ENCODE assay signal across 1 cellular context in the genomic region with DNA sequence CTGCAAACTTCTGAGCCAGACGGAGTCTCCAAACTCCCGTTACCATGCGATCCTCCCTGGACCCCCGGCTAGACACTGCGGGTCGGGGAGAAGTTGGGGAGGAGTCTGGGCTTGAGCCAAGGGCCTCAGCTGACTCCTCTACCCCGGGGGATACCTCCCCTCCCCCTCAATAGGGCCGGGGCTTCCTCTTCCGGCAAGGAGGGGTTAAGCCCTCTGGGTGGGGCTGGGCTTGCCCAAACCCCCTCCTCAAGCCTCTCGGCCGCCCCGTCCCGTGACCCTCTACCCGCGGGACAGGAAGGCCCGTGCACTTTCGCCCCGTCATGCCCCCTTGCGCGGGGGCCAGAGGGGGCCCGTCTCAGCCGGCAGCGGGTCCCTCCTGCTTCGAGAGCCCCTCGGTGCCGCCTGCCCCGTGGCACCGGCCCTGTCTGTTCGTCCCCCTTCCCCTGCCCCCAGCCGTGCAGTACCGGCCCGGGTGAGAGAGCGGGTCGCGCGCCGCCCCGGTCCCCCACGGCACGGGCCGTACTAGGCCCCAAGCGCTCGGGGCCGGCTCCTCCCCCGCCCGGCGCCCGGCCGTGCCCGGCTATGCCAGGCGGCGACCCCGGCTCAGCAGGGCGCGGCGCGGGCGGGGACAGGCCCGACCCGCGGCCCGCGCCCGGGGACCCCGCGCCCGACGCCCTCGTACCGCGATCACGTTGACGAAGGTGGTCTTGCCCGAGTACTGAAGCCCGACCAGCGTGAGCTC.
TF ChIP-seq lines count a peak whose summit lies in the region.

No MANE protein-coding gene starts in this region.

TF ChIP-seq in HEK293, 187 proteins besides CTCF, POLR2A, EP300 and RAD21 (continued from another document and continues in another):
- TF ChIP-seq, protein P1, sequence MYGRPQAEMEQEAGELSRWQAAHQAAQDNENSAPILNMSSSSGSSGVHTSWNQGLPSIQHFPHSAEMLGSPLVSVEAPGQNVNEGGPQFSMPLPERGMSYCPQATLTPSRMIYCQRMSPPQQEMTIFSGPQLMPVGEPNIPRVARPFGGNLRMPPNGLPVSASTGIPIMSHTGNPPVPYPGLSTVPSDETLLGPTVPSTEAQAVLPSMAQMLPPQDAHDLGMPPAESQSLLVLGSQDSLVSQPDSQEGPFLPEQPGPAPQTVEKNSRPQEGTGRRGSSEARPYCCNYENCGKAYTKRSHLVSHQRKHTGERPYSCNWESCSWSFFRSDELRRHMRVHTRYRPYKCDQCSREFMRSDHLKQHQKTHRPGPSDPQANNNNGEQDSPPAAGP (tag by site-specific recombination; IDR thresholded peaks at IDR 0.05), result no peak
- TF ChIP-seq HOXA7 (CRISPR knock-in tag; IDR thresholded peaks at IDR 0.05; ENCODE audit: borderline replicate concordance), result no peak
- TF ChIP-seq ZNF830 (tag by site-specific recombination; IDR thresholded peaks at IDR 0.05; ENCODE audit: low read depth), result no peak
- TF ChIP-seq ZNF521 (tag by site-specific recombination; IDR thresholded peaks at IDR 0.05), result no peak
- no peak for TF ChIP-seq ZNF426 (tag by site-specific recombination; IDR thresholded peaks at IDR 0.05)
- no peak for TF ChIP-seq ZNF600 (tag by site-specific recombination; IDR thresholded peaks at IDR 0.05)
- TF ChIP-seq, protein P2, sequence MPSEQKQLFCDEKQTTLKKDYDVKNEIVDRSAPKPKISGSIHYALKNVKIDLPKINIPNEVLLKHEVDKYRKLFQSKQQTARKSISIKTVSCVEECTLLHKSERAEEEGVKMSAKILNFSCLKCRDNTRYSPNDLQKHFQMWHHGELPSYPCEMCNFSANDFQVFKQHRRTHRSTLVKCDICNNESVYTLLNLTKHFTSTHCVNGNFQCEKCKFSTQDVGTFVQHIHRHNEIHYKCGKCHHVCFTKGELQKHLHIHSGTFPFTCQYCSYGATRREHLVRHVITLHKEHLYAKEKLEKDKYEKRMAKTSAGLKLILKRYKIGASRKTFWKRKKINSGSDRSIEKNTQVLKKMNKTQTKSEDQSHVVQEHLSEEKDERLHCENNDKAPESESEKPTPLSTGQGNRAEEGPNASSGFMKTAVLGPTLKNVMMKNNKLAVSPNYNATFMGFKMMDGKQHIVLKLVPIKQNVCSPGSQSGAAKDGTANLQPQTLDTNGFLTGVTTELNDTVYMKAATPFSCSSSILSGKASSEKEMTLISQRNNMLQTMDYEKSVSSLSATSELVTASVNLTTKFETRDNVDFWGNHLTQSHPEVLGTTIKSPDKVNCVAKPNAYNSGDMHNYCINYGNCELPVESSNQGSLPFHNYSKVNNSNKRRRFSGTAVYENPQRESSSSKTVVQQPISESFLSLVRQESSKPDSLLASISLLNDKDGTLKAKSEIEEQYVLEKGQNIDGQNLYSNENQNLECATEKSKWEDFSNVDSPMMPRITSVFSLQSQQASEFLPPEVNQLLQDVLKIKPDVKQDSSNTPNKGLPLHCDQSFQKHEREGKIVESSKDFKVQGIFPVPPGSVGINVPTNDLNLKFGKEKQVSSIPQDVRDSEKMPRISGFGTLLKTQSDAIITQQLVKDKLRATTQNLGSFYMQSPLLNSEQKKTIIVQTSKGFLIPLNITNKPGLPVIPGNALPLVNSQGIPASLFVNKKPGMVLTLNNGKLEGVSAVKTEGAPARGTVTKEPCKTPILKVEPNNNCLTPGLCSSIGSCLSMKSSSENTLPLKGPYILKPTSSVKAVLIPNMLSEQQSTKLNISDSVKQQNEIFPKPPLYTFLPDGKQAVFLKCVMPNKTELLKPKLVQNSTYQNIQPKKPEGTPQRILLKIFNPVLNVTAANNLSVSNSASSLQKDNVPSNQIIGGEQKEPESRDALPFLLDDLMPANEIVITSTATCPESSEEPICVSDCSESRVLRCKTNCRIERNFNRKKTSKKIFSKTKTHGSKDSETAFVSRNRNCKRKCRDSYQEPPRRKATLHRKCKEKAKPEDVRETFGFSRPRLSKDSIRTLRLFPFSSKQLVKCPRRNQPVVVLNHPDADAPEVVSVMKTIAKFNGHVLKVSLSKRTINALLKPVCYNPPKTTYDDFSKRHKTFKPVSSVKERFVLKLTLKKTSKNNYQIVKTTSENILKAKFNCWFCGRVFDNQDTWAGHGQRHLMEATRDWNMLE (tag by site-specific recombination; conservative IDR thresholded peaks at IDR 0.05; ENCODE audit: low read depth), result no peak
- TF ChIP-seq, protein P3, sequence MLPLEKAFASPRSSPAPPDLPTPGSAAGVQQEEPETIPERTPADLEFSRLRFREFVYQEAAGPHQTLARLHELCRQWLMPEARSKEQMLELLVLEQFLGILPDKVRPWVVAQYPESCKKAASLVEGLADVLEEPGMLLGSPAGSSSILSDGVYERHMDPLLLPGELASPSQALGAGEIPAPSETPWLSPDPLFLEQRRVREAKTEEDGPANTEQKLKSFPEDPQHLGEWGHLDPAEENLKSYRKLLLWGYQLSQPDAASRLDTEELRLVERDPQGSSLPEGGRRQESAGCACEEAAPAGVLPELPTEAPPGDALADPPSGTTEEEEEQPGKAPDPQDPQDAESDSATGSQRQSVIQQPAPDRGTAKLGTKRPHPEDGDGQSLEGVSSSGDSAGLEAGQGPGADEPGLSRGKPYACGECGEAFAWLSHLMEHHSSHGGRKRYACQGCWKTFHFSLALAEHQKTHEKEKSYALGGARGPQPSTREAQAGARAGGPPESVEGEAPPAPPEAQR (tag by site-specific recombination; IDR thresholded peaks at IDR 0.05), result no peak
- no peak for TF ChIP-seq ZNF843 (tag by site-specific recombination; IDR thresholded peaks at IDR 0.05)
- TF ChIP-seq YY2 (tag by site-specific recombination; IDR thresholded peaks at IDR 0.05), result no peak
- no peak for TF ChIP-seq ZNF837 (tag by site-specific recombination; IDR thresholded peaks at IDR 0.05)
- TF ChIP-seq ZNF701 (tag by site-specific recombination; IDR thresholded peaks at IDR 0.05), result no peak
- TF ChIP-seq ZFP3 (tag by site-specific recombination; IDR thresholded peaks at IDR 0.05; ENCODE audit: low read depth), result no peak
- TF ChIP-seq ZNF248 (tag by site-specific recombination; IDR thresholded peaks at IDR 0.05), result no peak
- no peak for TF ChIP-seq ZNF138 (tag by site-specific recombination; IDR thresholded peaks at IDR 0.05; ENCODE audit: borderline replicate concordance)
- TF ChIP-seq ZNF585B (tag by site-specific recombination; IDR thresholded peaks at IDR 0.05), result no peak
- no peak for TF ChIP-seq ZNF670 (tag by site-specific recombination; IDR thresholded peaks at IDR 0.05; ENCODE audit: low read depth)
- TF ChIP-seq, protein P4, sequence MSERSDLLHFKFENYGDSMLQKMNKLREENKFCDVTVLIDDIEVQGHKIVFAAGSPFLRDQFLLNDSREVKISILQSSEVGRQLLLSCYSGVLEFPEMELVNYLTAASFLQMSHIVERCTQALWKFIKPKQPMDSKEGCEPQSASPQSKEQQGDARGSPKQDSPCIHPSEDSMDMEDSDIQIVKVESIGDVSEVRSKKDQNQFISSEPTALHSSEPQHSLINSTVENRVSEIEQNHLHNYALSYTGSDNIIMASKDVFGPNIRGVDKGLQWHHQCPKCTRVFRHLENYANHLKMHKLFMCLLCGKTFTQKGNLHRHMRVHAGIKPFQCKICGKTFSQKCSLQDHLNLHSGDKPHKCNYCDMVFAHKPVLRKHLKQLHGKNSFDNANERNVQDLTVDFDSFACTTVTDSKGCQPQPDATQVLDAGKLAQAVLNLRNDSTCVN (tag by site-specific recombination; optimal IDR thresholded peaks at IDR 0.05), result no peak
- no peak for TF ChIP-seq RBAK (tag by site-specific recombination; IDR thresholded peaks at IDR 0.05)
- no peak for TF ChIP-seq ZNF664 (tag by site-specific recombination; IDR thresholded peaks at IDR 0.05)
- no peak for TF ChIP-seq ZNF391 (tag by site-specific recombination; IDR thresholded peaks at IDR 0.05; ENCODE audit: borderline replicate concordance, low read depth)
- TF ChIP-seq, protein P5, sequence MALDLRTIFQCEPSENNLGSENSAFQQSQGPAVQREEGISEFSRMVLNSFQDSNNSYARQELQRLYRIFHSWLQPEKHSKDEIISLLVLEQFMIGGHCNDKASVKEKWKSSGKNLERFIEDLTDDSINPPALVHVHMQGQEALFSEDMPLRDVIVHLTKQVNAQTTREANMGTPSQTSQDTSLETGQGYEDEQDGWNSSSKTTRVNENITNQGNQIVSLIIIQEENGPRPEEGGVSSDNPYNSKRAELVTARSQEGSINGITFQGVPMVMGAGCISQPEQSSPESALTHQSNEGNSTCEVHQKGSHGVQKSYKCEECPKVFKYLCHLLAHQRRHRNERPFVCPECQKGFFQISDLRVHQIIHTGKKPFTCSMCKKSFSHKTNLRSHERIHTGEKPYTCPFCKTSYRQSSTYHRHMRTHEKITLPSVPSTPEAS (tag by site-specific recombination; IDR thresholded peaks at IDR 0.05), result no peak
- TF ChIP-seq, protein P6, sequence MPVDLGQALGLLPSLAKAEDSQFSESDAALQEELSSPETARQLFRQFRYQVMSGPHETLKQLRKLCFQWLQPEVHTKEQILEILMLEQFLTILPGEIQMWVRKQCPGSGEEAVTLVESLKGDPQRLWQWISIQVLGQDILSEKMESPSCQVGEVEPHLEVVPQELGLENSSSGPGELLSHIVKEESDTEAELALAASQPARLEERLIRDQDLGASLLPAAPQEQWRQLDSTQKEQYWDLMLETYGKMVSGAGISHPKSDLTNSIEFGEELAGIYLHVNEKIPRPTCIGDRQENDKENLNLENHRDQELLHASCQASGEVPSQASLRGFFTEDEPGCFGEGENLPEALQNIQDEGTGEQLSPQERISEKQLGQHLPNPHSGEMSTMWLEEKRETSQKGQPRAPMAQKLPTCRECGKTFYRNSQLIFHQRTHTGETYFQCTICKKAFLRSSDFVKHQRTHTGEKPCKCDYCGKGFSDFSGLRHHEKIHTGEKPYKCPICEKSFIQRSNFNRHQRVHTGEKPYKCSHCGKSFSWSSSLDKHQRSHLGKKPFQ (tag by site-specific recombination; IDR thresholded peaks at IDR 0.05), result no peak
- TF ChIP-seq OVOL3 (tag by site-specific recombination; IDR thresholded peaks at IDR 0.05), result no peak
- no peak for TF ChIP-seq EGR2 (tag by site-specific recombination; IDR thresholded peaks at IDR 0.05; ENCODE audit: low read depth)
- TF ChIP-seq, protein P7, sequence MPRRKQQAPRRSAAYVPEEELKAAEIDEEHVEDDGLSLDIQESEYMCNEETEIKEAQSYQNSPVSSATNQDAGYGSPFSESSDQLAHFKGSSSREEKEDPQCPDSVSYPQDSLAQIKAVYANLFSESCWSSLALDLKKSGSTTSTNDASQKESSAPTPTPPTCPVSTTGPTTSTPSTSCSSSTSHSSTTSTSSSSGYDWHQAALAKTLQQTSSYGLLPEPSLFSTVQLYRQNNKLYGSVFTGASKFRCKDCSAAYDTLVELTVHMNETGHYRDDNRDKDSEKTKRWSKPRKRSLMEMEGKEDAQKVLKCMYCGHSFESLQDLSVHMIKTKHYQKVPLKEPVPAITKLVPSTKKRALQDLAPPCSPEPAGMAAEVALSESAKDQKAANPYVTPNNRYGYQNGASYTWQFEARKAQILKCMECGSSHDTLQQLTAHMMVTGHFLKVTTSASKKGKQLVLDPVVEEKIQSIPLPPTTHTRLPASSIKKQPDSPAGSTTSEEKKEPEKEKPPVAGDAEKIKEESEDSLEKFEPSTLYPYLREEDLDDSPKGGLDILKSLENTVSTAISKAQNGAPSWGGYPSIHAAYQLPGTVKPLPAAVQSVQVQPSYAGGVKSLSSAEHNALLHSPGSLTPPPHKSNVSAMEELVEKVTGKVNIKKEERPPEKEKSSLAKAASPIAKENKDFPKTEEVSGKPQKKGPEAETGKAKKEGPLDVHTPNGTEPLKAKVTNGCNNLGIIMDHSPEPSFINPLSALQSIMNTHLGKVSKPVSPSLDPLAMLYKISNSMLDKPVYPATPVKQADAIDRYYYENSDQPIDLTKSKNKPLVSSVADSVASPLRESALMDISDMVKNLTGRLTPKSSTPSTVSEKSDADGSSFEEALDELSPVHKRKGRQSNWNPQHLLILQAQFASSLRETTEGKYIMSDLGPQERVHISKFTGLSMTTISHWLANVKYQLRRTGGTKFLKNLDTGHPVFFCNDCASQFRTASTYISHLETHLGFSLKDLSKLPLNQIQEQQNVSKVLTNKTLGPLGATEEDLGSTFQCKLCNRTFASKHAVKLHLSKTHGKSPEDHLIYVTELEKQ (tag by site-specific recombination; IDR thresholded peaks at IDR 0.05; ENCODE audit: borderline replicate concordance), result no peak
- no peak for TF ChIP-seq ZNF311 (tag by site-specific recombination; IDR thresholded peaks at IDR 0.05; ENCODE audit: borderline replicate concordance)
- TF ChIP-seq ZNF366 (tag by site-specific recombination; conservative IDR thresholded peaks at IDR 0.05), result no peak
- peak; percentile 54 for TF ChIP-seq GLIS1 (tag by site-specific recombination; IDR thresholded peaks at IDR 0.05)
- no peak for TF ChIP-seq ZNF596 (tag by site-specific recombination; IDR thresholded peaks at IDR 0.05)
- TF ChIP-seq, protein P8, sequence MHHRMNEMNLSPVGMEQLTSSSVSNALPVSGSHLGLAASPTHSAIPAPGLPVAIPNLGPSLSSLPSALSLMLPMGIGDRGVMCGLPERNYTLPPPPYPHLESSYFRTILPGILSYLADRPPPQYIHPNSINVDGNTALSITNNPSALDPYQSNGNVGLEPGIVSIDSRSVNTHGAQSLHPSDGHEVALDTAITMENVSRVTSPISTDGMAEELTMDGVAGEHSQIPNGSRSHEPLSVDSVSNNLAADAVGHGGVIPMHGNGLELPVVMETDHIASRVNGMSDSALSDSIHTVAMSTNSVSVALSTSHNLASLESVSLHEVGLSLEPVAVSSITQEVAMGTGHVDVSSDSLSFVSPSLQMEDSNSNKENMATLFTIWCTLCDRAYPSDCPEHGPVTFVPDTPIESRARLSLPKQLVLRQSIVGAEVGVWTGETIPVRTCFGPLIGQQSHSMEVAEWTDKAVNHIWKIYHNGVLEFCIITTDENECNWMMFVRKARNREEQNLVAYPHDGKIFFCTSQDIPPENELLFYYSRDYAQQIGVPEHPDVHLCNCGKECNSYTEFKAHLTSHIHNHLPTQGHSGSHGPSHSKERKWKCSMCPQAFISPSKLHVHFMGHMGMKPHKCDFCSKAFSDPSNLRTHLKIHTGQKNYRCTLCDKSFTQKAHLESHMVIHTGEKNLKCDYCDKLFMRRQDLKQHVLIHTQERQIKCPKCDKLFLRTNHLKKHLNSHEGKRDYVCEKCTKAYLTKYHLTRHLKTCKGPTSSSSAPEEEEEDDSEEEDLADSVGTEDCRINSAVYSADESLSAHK (tag by site-specific recombination; IDR thresholded peaks at IDR 0.05), result no peak
- TF ChIP-seq, protein P9, sequence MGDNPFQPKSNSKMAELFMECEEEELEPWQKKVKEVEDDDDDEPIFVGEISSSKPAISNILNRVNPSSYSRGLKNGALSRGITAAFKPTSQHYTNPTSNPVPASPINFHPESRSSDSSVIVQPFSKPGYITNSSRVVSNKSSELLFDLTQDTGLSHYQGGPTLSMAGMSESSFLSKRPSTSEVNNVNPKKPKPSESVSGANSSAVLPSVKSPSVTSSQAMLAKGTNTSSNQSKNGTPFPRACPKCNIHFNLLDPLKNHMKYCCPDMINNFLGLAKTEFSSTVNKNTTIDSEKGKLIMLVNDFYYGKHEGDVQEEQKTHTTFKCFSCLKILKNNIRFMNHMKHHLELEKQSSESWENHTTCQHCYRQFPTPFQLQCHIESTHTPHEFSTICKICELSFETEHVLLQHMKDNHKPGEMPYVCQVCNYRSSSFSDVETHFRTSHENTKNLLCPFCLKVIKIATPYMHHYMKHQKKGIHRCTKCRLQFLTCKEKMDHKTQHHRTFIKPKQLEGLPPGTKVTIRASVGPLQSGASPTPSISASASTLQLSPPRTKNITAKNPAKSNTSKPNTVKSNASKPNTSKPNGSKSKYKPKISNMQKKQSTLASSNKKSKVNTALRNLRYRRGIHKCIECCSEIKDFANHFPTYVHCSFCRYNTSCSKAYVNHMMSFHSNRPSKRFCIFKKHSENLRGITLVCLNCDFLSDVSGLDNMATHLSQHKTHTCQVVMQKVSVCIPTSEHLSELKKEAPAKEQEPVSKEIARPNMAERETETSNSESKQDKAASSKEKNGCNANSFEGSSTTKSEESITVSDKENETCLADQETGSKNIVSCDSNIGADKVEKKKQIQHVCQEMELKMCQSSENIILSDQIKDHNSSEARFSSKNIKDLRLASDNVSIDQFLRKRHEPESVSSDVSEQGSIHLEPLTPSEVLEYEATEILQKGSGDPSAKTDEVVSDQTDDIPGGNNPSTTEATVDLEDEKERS (tag by site-specific recombination; IDR thresholded peaks at IDR 0.05), result no peak
- no peak for TF ChIP-seq ZSCAN30 (tag by site-specific recombination; IDR thresholded peaks at IDR 0.05)
- peak; percentile 90 for TF ChIP-seq ZNF76 (tag by site-specific recombination; IDR thresholded peaks at IDR 0.05; ENCODE audit: borderline replicate concordance, low read depth)
